In genomic region chr13:46332772-46333171, GRCh38 we compare ENCODE assay signal across 13 cellular contexts. TPM values are rescaled to one million over a fixed set of nuclear protein-coding genes. Genes with fewer than 3 reads are reported as not detected.
"Had no signal": no experiment of that assay in that cellular context is flagged by ENCODE, and none has a peak within 500 bp of the region (broad histone marks: within the 10 kb centered on the region; RNA-seq: fewer than 3 reads in every experiment).

No MANE protein-coding gene starts in this region.

- ATAC-seq: left cardiac atrium, sciatic nerve had no signal

- H3K27me3 Mint-ChIP-seq: activated CD4-positive, alpha-beta T cell treated with anti-CD3 and anti-CD28 coated beads, Interleukin-2, amount 10 ng/mL, durations not matched to agents 7 days and 5 days; activated naive CD4-positive, alpha-beta T cell treated with anti-CD3 and anti-CD28 coated beads, Interleukin-2, amount 50 U/mL, for 24 hours had no signal

- H3K4me3 Mint-ChIP-seq: activated CD4-positive, alpha-beta T cell treated with anti-CD3 and anti-CD28 coated beads, Interleukin-2, amount 10 ng/mL, durations not matched to agents 7 days and 5 days had no signal

- DNase-seq: activated CD4-positive, alpha-beta T cell treated with anti-CD3 and anti-CD28 coated beads, Interleukin-2, amount 10 ng/mL, durations not matched to agents 7 days and 5 days; anterior cingulate cortex; dorsolateral prefrontal cortex; left cardiac atrium; midbrain; natural killer cell; spleen; stimulated activated CD4-positive, alpha-beta T cell treated with anti-CD3 and anti-CD28 coated beads, Interleukin-1b, Interleukin-23, amount 100 ng/mL, for 48 hours; T1000; upper lobe of left lung had no signal

- H3K36me3 Mint-ChIP-seq: natural killer cell had no signal

- H3K27ac Mint-ChIP-seq: activated CD4-positive, alpha-beta T cell treated with anti-CD3 and anti-CD28 coated beads, Interleukin-2, amount 10 ng/mL, durations not matched to agents 7 days and 5 days; activated naive CD4-positive, alpha-beta T cell treated with anti-CD3 and anti-CD28 coated beads, Interleukin-2, amount 50 U/mL, for 24 hours had no signal

RNA-seq across cellular contexts. Expression of gene RUBCNL, which starts 54.3 kb away (rescaled TPM):
- total RNA-seq: activated CD4-positive, alpha-beta T cell treated with anti-CD3 and anti-CD28 coated beads, Interleukin-2, amount 10 ng/mL, durations not matched to agents 7 days and 5 days; pulmonary artery endothelial cell had no signal
